Comparison of ENCODE assay signal across 14 cellular contexts in the genomic region with DNA sequence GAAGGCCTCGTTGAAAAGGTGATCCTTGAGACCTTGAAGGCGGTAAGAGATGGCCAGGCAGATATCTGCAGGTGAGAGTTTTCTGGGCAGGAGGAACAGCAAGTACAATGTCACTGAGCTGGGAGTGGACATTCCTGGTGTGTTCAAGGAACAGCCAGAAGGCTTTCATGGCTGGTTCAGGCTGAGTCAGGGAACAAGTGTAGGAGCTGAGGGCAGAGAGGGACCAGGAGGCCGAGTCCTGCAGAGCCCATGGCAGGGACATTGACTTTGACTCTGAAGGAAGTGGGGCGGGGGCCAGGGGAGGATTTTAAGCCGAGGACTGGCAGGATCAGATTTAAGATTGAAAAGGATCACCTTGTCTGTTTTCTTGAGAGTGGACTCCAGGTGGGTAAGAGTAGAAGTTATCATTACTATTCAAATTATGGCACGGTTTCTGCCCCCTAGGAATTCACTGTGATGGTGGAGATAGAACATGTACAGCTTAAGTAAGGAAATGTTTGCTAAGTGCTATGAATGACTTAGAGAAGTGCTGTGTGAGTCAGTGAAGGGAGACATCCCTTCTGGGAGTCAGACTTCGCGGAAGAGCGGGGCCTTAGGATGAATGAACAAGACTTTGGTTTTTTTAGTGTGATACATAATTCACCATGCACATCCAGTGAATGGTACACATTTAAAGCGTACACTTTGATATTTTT.
"Had no signal": no experiment of that assay in that cellular context is flagged by ENCODE, and none has a peak within 500 bp of the region (broad histone marks: within the 10 kb centered on the region; RNA-seq: fewer than 3 reads in every experiment).

No MANE protein-coding gene starts in this region.

- H3K27me3 ChIP-seq: transverse colon had no signal

- H3K9ac ChIP-seq: parathyroid adenoma had no signal

- ATAC-seq: left colon had no signal

- H3K4me3 ChIP-seq: transverse colon had no signal

- H3K4me1 ChIP-seq: parathyroid adenoma, transverse colon had no signal

- H3K79me2 ChIP-seq: parathyroid adenoma had no signal

- H3K27ac ChIP-seq: parathyroid adenoma, transverse colon had no signal

- DNase-seq: activated CD4-positive, alpha-beta T cell treated with anti-CD3 and anti-CD28 coated beads for 1 hour; activated CD4-positive, alpha-beta T cell treated with anti-CD3 and anti-CD28 coated beads, Interleukin-2, amount 50 U/mL, for 4 hours; activated naive CD4-positive, alpha-beta T cell treated with anti-CD3 and anti-CD28 coated beads for 36 hours; caudate nucleus; foreskin fibroblast; glutamatergic neuron; left colon; retina; stimulated activated CD4-positive, alpha-beta T cell treated with anti-CD3 and anti-CD28 coated beads, Interleukin-4, amount 100 ng/mL, for 1 hour; stimulated activated naive CD4-positive, alpha-beta T cell; substantia nigra; T-helper 9 cell; transverse colon had no signal

- H3K9me3 ChIP-seq: transverse colon had no signal

- H3K36me3 ChIP-seq: transverse colon had no signal

- H2AFZ ChIP-seq: parathyroid adenoma had no signal
